1 cellular context compared by ENCODE assay signal in the genomic region with DNA sequence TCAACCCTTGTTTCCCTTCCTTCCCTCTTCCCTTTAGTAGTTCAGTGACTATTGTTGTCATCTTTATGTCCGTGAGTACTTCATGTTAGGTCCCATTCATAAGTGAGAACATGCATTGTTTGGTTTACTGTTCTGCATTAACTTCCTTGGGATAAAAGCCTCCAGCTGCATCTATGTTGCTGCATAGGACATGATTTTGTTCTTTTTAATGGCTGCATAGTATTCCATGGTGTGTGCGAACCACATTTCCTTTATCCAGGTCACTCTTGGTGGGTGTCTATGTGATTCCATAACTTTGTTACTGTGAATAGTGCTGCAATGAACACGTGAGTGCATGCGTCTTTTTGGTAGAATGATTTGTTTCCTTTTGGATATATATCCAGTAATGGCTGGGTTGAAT.
TF ChIP-seq lines count a peak whose summit lies in the region.

No MANE protein-coding gene starts in this region.

TF ChIP-seq in IMR-90, 13 proteins besides CTCF, POLR2A, EP300 and RAD21 (continued from another document):
- TF ChIP-seq, protein P1, sequence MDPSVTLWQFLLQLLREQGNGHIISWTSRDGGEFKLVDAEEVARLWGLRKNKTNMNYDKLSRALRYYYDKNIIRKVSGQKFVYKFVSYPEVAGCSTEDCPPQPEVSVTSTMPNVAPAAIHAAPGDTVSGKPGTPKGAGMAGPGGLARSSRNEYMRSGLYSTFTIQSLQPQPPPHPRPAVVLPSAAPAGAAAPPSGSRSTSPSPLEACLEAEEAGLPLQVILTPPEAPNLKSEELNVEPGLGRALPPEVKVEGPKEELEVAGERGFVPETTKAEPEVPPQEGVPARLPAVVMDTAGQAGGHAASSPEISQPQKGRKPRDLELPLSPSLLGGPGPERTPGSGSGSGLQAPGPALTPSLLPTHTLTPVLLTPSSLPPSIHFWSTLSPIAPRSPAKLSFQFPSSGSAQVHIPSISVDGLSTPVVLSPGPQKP (IDR thresholded peaks at IDR 0.05; ENCODE audit: borderline replicate concordance, low read depth, low read length) = no peak
- TF ChIP-seq, protein P2, sequence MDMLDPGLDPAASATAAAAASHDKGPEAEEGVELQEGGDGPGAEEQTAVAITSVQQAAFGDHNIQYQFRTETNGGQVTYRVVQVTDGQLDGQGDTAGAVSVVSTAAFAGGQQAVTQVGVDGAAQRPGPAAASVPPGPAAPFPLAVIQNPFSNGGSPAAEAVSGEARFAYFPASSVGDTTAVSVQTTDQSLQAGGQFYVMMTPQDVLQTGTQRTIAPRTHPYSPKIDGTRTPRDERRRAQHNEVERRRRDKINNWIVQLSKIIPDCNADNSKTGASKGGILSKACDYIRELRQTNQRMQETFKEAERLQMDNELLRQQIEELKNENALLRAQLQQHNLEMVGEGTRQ (IDR thresholded peaks at IDR 0.05; ENCODE audit: low read depth, low read length) = no peak
- TF ChIP-seq MAFK (IDR thresholded peaks at IDR 0.05; ENCODE audit: low read depth, low read length) = no peak
- no peak for TF ChIP-seq MAZ (IDR thresholded peaks at IDR 0.05; ENCODE audit: borderline replicate concordance, low read depth, low read length)
- TF ChIP-seq FOS (IDR thresholded peaks at IDR 0.05; ENCODE audit: low read depth, low read length) = no peak
- no peak for TF ChIP-seq NFE2L2 (IDR thresholded peaks at IDR 0.05; ENCODE audit: low read depth, low read length)
- no peak for TF ChIP-seq CHD1 (IDR thresholded peaks at IDR 0.05; ENCODE audit: low read depth, low read length)
- TF ChIP-seq MXI1 (IDR thresholded peaks at IDR 0.05; ENCODE audit: borderline replicate concordance, low read depth, low read length) = no peak
- TF ChIP-seq RFX5 (IDR thresholded peaks at IDR 0.05; ENCODE audit: low read depth, low read length) = no peak
- no peak for TF ChIP-seq SMC3 (IDR thresholded peaks at IDR 0.05; ENCODE audit: low read depth, low read length)
